In genomic region chr19:10862561-10863106, GRCh38 we compare ENCODE assay signal across 22 cellular contexts. TPM values are rescaled to one million over a fixed set of nuclear protein-coding genes. Genes with fewer than 3 reads are reported as not detected.
DNase-seq lines count a peak whose midpoint lies in the region; ATAC-seq, FAIRE-seq and TF ChIP-seq lines count a peak whose summit lies in the region.
"Had no signal": no experiment of that assay in that cellular context is flagged by ENCODE, and none has a peak within 500 bp of the region (broad histone marks: within the 10 kb centered on the region; RNA-seq: fewer than 3 reads in every experiment).

No MANE protein-coding gene starts in this region.

- H3K27me3 Mint-ChIP-seq in activated CD8-positive, alpha-beta memory T cell treated with anti-CD3 and anti-CD28 coated beads, Interleukin-2, amount 10 ng/mL, durations not matched to agents 7 days and 5 days, result no peaks in the 10 kb centered on the region
- H3K27me3 Mint-ChIP-seq: activated CD4-positive, alpha-beta T cell treated with anti-CD3 and anti-CD28 coated beads, Interleukin-2, amount 10 ng/mL, durations not matched to agents 7 days and 5 days; activated naive CD8-positive, alpha-beta T cell treated with anti-CD3 and anti-CD28 coated beads, Interleukin-2, amount 50 U/mL, for 24 hours had no signal

- BruUV-seq in IMR-90 (replicated peaks; lab: Mats Ljungman, UMichigan), result no TSS peak

- dilution Hi-C loops in IMR-90 (cut with HindIII; ENCODE audit: low sequenced_read_pairs, unreplicated experiment), result no loop called here

- peak overlapping the region; percentile 50; the same call in 1 of the 2 replicates for H2AK5ac ChIP-seq in IMR-90 (ENCODE audit: low read depth, low read length)
- no peak overlapping the region for H2AK5ac ChIP-seq in mesenchymal stem cell (ENCODE audit: low read length, severe bottlenecking)

- H3K18ac ChIP-seq in IMR-90 (ENCODE audit: low read depth, low read length) (no peak overlapping the region), mesenchymal stem cell (ENCODE audit: low read depth in 1 of 2, low read length in 2 of 2) (no peak overlapping the region)

- H3K36me3 ChIP-seq in IMR-90 (ENCODE audit: control insufficient read depth, insufficient read depth, low read length) (no peaks in the 10 kb centered on the region), ascending aorta (no peaks in the 10 kb centered on the region), mesenchymal stem cell (ENCODE audit: control insufficient read depth in 1 of 2, insufficient read depth in 2 of 2, low read depth in 1 of 2, low read length in 2 of 2) (no peaks in the 10 kb centered on the region), stomach (no peaks in the 10 kb centered on the region)
- H3K36me3 ChIP-seq: gastrocnemius medialis, MG63 had no signal

- H3K4me3 Mint-ChIP-seq in activated CD8-positive, alpha-beta memory T cell treated with anti-CD3 and anti-CD28 coated beads, Interleukin-2, amount 10 ng/mL, durations not matched to agents 7 days and 5 days, result no peak overlapping the region
- H3K4me3 Mint-ChIP-seq: activated CD4-positive, alpha-beta T cell treated with anti-CD3 and anti-CD28 coated beads, Interleukin-2, amount 10 ng/mL, durations not matched to agents 7 days and 5 days; activated naive CD8-positive, alpha-beta T cell treated with anti-CD3 and anti-CD28 coated beads, Interleukin-2, amount 50 U/mL, for 24 hours had no signal

- H3K9me3 Mint-ChIP-seq in activated CD8-positive, alpha-beta memory T cell treated with anti-CD3 and anti-CD28 coated beads, Interleukin-2, amount 10 ng/mL, durations not matched to agents 7 days and 5 days (ENCODE audit: low read depth), result no peaks in the 10 kb centered on the region
- H3K9me3 Mint-ChIP-seq: activated CD4-positive, alpha-beta T cell treated with anti-CD3 and anti-CD28 coated beads, Interleukin-2, amount 10 ng/mL, durations not matched to agents 7 days and 5 days; activated naive CD8-positive, alpha-beta T cell treated with anti-CD3 and anti-CD28 coated beads, Interleukin-2, amount 50 U/mL, for 24 hours; neural crest cell had no signal

- H3K9me3 ChIP-seq in IMR-90 (ENCODE audit: control insufficient read depth, insufficient read depth, low read length) (no peaks in the 10 kb centered on the region), ascending aorta (no peaks in the 10 kb centered on the region), mesenchymal stem cell (ENCODE audit: control insufficient read depth, low read length) (no peaks in the 10 kb centered on the region), stomach (no peaks in the 10 kb centered on the region)
- H3K9me3 ChIP-seq: gastrocnemius medialis, MG63 had no signal

- POLR2A ChIA-PET in IMR-90 (lab: Charles Lee; ENCODE audit: unreplicated experiment), result interaction anchor here (0.5 kb wide), 1 partner anchor 69 kb away, joined by 4 read pairs; no protein-coding TSS in a partner anchor

- H2BK15ac ChIP-seq in IMR-90 (ENCODE audit: low read depth, low read length) (no peak overlapping the region), mesenchymal stem cell (ENCODE audit: low read depth, poor library complexity, severe bottlenecking) (no peak overlapping the region)

- H3K4ac ChIP-seq in IMR-90 (ENCODE audit: low read depth, low read length), result no peak overlapping the region
- no peak overlapping the region for H3K4ac ChIP-seq in mesenchymal stem cell (ENCODE audit: low read depth in 1 of 2, low read length in 2 of 2)

- DNase-seq in IMR-90 (no peak), ascending aorta (ENCODE audit: low spot score in 2 of 2) (no peak), mesenchymal stem cell (no peak), stomach (no peak), GM12891 (ENCODE audit: insufficient read length, low spot score) (no peak), HTR-8/SVneo (ENCODE audit: insufficient read length, low spot score) (no peak), GOT3 (lab: John Stamatoyannopoulos, UW) (no peak)
- no peak for DNase-seq in activated CD8-positive, alpha-beta memory T cell treated with anti-CD3 and anti-CD28 coated beads, Interleukin-2, amount 10 ng/mL, durations not matched to agents 7 days and 5 days
- DNase-seq: activated CD4-positive, alpha-beta T cell treated with anti-CD3 and anti-CD28 coated beads, Interleukin-2, amount 10 ng/mL, durations not matched to agents 7 days and 5 days; activated naive CD8-positive, alpha-beta T cell treated with anti-CD3 and anti-CD28 coated beads, Interleukin-2, amount 50 U/mL, for 24 hours; activated T-cell treated with anti-CD3 and anti-CD28 coated beads, Interleukin-2, amount 50 U/mL, for 48 hours; AML-193; gastrocnemius medialis; NCI-H187 treated with DMSO at 0.1 percent for 48 hours; NCI-H510A treated with DMSO at 0.1 percent for 48 hours; stimulated activated CD4-positive, alpha-beta T cell treated with anti-CD3 and anti-CD28 coated beads, Interleukin-4, amount 100 ng/mL, for 24 hours; stimulated activated CD8-positive, alpha-beta memory T cell treated with anti-CD3 and anti-CD28 coated beads, Interleukin-4, amount 100 ng/mL, for 48 hours had no signal

- H3K36me3 Mint-ChIP-seq in activated CD8-positive, alpha-beta memory T cell treated with anti-CD3 and anti-CD28 coated beads, Interleukin-2, amount 10 ng/mL, durations not matched to agents 7 days and 5 days, result no peaks in the 10 kb centered on the region

- no peak overlapping the region for H2BK12ac ChIP-seq in mesenchymal stem cell (ENCODE audit: low read length in 2 of 2)

- no peak overlapping the region for H3K23ac ChIP-seq in IMR-90 (ENCODE audit: low read depth, low read length)
- no peak overlapping the region for H3K23ac ChIP-seq in mesenchymal stem cell (ENCODE audit: low read length in 2 of 2)

- no peak overlapping the region for H3K27ac Mint-ChIP-seq in activated CD8-positive, alpha-beta memory T cell treated with anti-CD3 and anti-CD28 coated beads, Interleukin-2, amount 10 ng/mL, durations not matched to agents 7 days and 5 days
- H3K27ac Mint-ChIP-seq: activated CD4-positive, alpha-beta T cell treated with anti-CD3 and anti-CD28 coated beads, Interleukin-2, amount 10 ng/mL, durations not matched to agents 7 days and 5 days; activated naive CD8-positive, alpha-beta T cell treated with anti-CD3 and anti-CD28 coated beads, Interleukin-2, amount 50 U/mL, for 24 hours had no signal

- intact Hi-C loops in IMR-90 (cut with micrococcal nuclease) (no loop called here), ascending aorta (cut with DNase I) (loop anchor here (5.0 kb wide), 1 partner anchor 45 kb away; no protein-coding TSS in a partner anchor), stomach (cut with DNase I; ENCODE audit: low total_unique reads) (no loop called here)

- no peak for TF ChIP-seq EP300 in stomach (IDR thresholded peaks at IDR 0.05)

- H3K14ac ChIP-seq in IMR-90 (replicated peaks; ENCODE audit: low read depth, low read length) (no peak overlapping the region), mesenchymal stem cell (ENCODE audit: low read length in 2 of 2) (no peak overlapping the region)

- no peak overlapping the region for H4K91ac ChIP-seq in IMR-90 (ENCODE audit: insufficient read depth, low read depth, low read length)
- no peak overlapping the region for H4K91ac ChIP-seq in mesenchymal stem cell (ENCODE audit: low read length)

- no peak for ATAC-seq in IMR-90 (ENCODE audit: low read depth)
- ATAC-seq in activated CD8-positive, alpha-beta memory T cell treated with anti-CD3 and anti-CD28 coated beads, Interleukin-2, amount 10 ng/mL, durations not matched to agents 7 days and 5 days, result no peak
- ATAC-seq: activated naive CD8-positive, alpha-beta T cell treated with anti-CD3 and anti-CD28 coated beads, Interleukin-2, amount 50 U/mL, for 24 hours had no signal

- H3K27me3 ChIP-seq in IMR-90 (ENCODE audit: control insufficient read depth, insufficient read depth, low read length) (no peaks in the 10 kb centered on the region), ascending aorta (no peaks in the 10 kb centered on the region), mesenchymal stem cell (ENCODE audit: control insufficient read depth in 1 of 2, insufficient read depth in 1 of 2, low read length in 2 of 2) (no peaks in the 10 kb centered on the region), stomach (no peaks in the 10 kb centered on the region)
- H3K27me3 ChIP-seq: gastrocnemius medialis, MG63 had no signal

- no peak overlapping the region for H2BK20ac ChIP-seq in IMR-90 (ENCODE audit: low read depth, low read length)

- H2AK9ac ChIP-seq in IMR-90 (replicated peaks; ENCODE audit: low read depth, low read length, poor library complexity), result peak overlapping the region; percentile 65

- peaks cover 14% of the 10 kb centered on the region; the same call in 1 of the 2 replicates for H3K9me1 ChIP-seq in IMR-90 (ENCODE audit: insufficient read depth, low read length)

- H4K8ac ChIP-seq in IMR-90 (ENCODE audit: low read depth in 2 of 2, low read length in 2 of 2) (no peak overlapping the region), mesenchymal stem cell (ENCODE audit: low read length) (no peak overlapping the region)

- TF ChIP-seq POLR2A in IMR-90 (IDR thresholded peaks at IDR 0.05; ENCODE audit: low read depth, low read length), result no peak
- no peak for TF ChIP-seq POLR2A in stomach (IDR thresholded peaks at IDR 0.05)
- TF ChIP-seq POLR2A in GM12891 (IDR thresholded peaks at IDR 0.05; ENCODE audit: low read depth, low read length), result no peak

- H3K4me3 ChIP-seq in IMR-90 (ENCODE audit: insufficient read depth, low read depth, low read length), result no peak overlapping the region
- H3K4me3 ChIP-seq in ascending aorta, result peak overlapping the region in 1 of 2 donors; percentile 44
- H3K4me3 ChIP-seq in mesenchymal stem cell (ENCODE audit: insufficient read depth in 1 of 2, low read depth in 1 of 2, low read length in 2 of 2), result peak overlapping the region in 1 of 2 experiments; percentile 43
- H3K4me3 ChIP-seq in stomach, result peak overlapping the region; percentile 8 to 18 (median 12)
- H3K4me3 ChIP-seq: gastrocnemius medialis, MG63, SK-N-MC had no signal

- H2BK120ac ChIP-seq in IMR-90 (ENCODE audit: low read depth, low read length) (no peak overlapping the region), mesenchymal stem cell (ENCODE audit: low read depth, low read length) (no peak overlapping the region)

- no peak for TF ChIP-seq RAD21 in IMR-90 (IDR thresholded peaks at IDR 0.05; ENCODE audit: low read length)

- H4K5ac ChIP-seq in IMR-90 (ENCODE audit: low read depth, low read length), result no peak overlapping the region

- H3K56ac ChIP-seq in IMR-90 (ENCODE audit: extremely low read depth, insufficient read depth, low read length), result no peak overlapping the region

- peak overlapping the region; percentile 51 for H2AFZ ChIP-seq in IMR-90 (replicated peaks; ENCODE audit: low read length, poor library complexity)
- H2AFZ ChIP-seq in mesenchymal stem cell (ENCODE audit: low read depth, low read length), result peak overlapping the region; percentile 36

- in situ Hi-C loops in IMR-90 (cut with MboI; ENCODE audit: low sequenced_read_pairs), result no loop called here

- H3K4me2 ChIP-seq in IMR-90 (ENCODE audit: low read depth, low read length) (no peak overlapping the region), mesenchymal stem cell (ENCODE audit: low read length, poor library complexity, severe bottlenecking) (peak overlapping the region; percentile 26)

- no peak for TF ChIP-seq CTCF in IMR-90 (conservative IDR thresholded peaks at IDR 0.05; ENCODE audit: low read depth, low read length)
- TF ChIP-seq CTCF in ascending aorta (IDR thresholded peaks at IDR 0.05), result no peak
- TF ChIP-seq CTCF in stomach (IDR thresholded peaks at IDR 0.05), result no peak

- H3K4me1 Mint-ChIP-seq in activated CD8-positive, alpha-beta memory T cell treated with anti-CD3 and anti-CD28 coated beads, Interleukin-2, amount 10 ng/mL, durations not matched to agents 7 days and 5 days, result peaks cover 21% of the 10 kb centered on the region

- H3K27ac ChIP-seq in IMR-90 (ENCODE audit: insufficient read depth, low read length), result no peak overlapping the region
- peak overlapping the region; percentile 62 to 69 for H3K27ac ChIP-seq in ascending aorta
- no peak overlapping the region for H3K27ac ChIP-seq in mesenchymal stem cell (ENCODE audit: low read length, poor library complexity, severe bottlenecking)
- peak overlapping the region; percentile 61 to 77 (median 67) for H3K27ac ChIP-seq in stomach
- H3K27ac ChIP-seq: SK-N-MC had no signal

- WGBS in IMR-90 (ENCODE audit: extremely low coverage in 2 of 2, insufficient read length in 1 of 2), 2 experiments, result 100% methylated on average over 1 of the region's 6 CpGs; no CpG with 5 or more reads in 1 of the 2 experiments
- 89% methylated on average over 6 of the region's 6 CpGs for WGBS in mesenchymal stem cell
- 65 to 81% (median 69%) methylated on average over 6 of the region's 6 CpGs for WGBS in stomach, 5 donors

- CTCF ChIA-PET in IMR-90 (lab: Yijun Ruan, JAX), result interaction anchor here (1.2 to 2.4 kb wide), 2 partner anchors 8 to 145 kb away, joined by 6 to 23 read pairs; partner anchors contain the start of gene DNM2
- CTCF ChIA-PET in activated CD8-positive, alpha-beta memory T cell treated with anti-CD3 and anti-CD28 coated beads, Interleukin-2, amount 10 ng/mL, durations not matched to agents 7 days and 5 days (lab: Charles Lee), result interaction anchor here (0.9 to 9.2 kb wide), 6 partner anchors 8 to 161 kb away, joined by 3 to 132 read pairs (median 16); partner anchors contain the start of genes DNM2, QTRT1 and TMED1

- peaks cover 3% of the 10 kb centered on the region for H3K4me1 ChIP-seq in IMR-90 (ENCODE audit: control insufficient read depth, insufficient read depth, low read length)
- peaks cover 4 to 8% of the 10 kb centered on the region in 2 donors for H3K4me1 ChIP-seq in ascending aorta
- H3K4me1 ChIP-seq in mesenchymal stem cell (ENCODE audit: control insufficient read depth, insufficient read depth, low read depth, low read length), result peaks cover 9% of the 10 kb centered on the region
- peaks cover 0 to 22% (median 16%) of the 10 kb centered on the region in 4 donors for H3K4me1 ChIP-seq in stomach

- H4K20me1 ChIP-seq in IMR-90 (ENCODE audit: insufficient read depth, low read length), result no peaks in the 10 kb centered on the region

- no peak for FAIRE-seq in GM12891 (lab: Jason Lieb, UNC)
- FAIRE-seq in HTR-8/SVneo (lab: Jason Lieb, UNC), result no peak

- no peak overlapping the region for H2BK5ac ChIP-seq in IMR-90 (ENCODE audit: low read depth, low read length, poor library complexity, severe bottlenecking)
- H2BK5ac ChIP-seq in mesenchymal stem cell (ENCODE audit: low read depth, low read length, poor library complexity, severe bottlenecking), result no peak overlapping the region

- peaks cover 0 to 3% of the 10 kb centered on the region in 2 experiments; a peak in 1 of 4 replicates for H3K79me1 ChIP-seq in IMR-90 (ENCODE audit: low read depth in 1 of 2, low read length in 2 of 2)
- H3K79me1 ChIP-seq in mesenchymal stem cell (replicated peaks; ENCODE audit: low read length, poor library complexity, severe bottlenecking), result no peaks in the 10 kb centered on the region

- no peak overlapping the region for H3K9ac ChIP-seq in IMR-90 (ENCODE audit: low read depth, low read length)
- peak overlapping the region; percentile 69 for H3K9ac ChIP-seq in mesenchymal stem cell (ENCODE audit: low read length)

RNA-seq across cellular contexts. Expression of gene CARM1, which starts 8.7 kb away (rescaled TPM):
- 17.2 and 20.3 TPM in 2 replicates for total RNA-seq in IMR-90 (2012; rRNA removed)
- polyA plus RNA-seq in IMR-90 (2012; rRNA removed), result 67.1 and 72.1 TPM in 2 replicates
- 48.1 and 93.2 TPM in 2 replicates for polyA plus RNA-seq in IMR-90 (2012; cell fraction: cytosol; rRNA removed)
- polyA plus RNA-seq in IMR-90 (2012; cell fraction: nucleus; rRNA removed; ENCODE audit: low replicate concordance), result 66.7 and 125 TPM in 2 replicates
- total RNA-seq in ascending aorta, result 22.9 TPM
- polyA plus RNA-seq in mesenchymal stem cell (2013, experiment 1 of 2), result 83.5 TPM
- 82.1 TPM for polyA plus RNA-seq in mesenchymal stem cell (2013, experiment 2 of 2)
- 10 to 100 TPM in 4 of 5 donors, 1 to 10 TPM in 1; 5.2 to 21.0 (median 15.6) TPM for total RNA-seq in stomach
- 10 to 100 TPM; 15.1 to 19.2 (median 18.2) TPM for polyA plus RNA-seq in stomach
- 10 to 100 TPM; 38.5 to 48.1 TPM for total RNA-seq in activated CD8-positive, alpha-beta memory T cell treated with anti-CD3 and anti-CD28 coated beads, Interleukin-2, amount 10 ng/mL, durations not matched to agents 7 days and 5 days
- polyA plus RNA-seq in GM12891 (2012; ENCODE audit: low read depth, missing spikeins), result 55.0 TPM

RNA-seq across cellular contexts. Expression of gene C19orf38, which starts 14.4 kb away (rescaled TPM):
- total RNA-seq in IMR-90 (2012; rRNA removed), result 0.18 and 0.28 TPM in 2 replicates
- polyA plus RNA-seq in IMR-90 (2012; rRNA removed), result 0.16 and 0.19 TPM in 2 replicates
- polyA plus RNA-seq in IMR-90 (2012; cell fraction: cytosol; rRNA removed), result 0.51 and 0.58 TPM in 2 replicates
- 0.61 and 0.69 TPM in 2 replicates for polyA plus RNA-seq in IMR-90 (2012; cell fraction: nucleus; rRNA removed; ENCODE audit: low replicate concordance)
- not detected for total RNA-seq in ascending aorta
- not detected for polyA plus RNA-seq in mesenchymal stem cell (2013, experiment 1 of 2)
- polyA plus RNA-seq in mesenchymal stem cell (2013, experiment 2 of 2), result not detected
- 1 to 10 TPM in 2 of 5 donors, not detected in 3; 1.8 to 2.2 TPM for total RNA-seq in stomach
- polyA plus RNA-seq in stomach, result 1 to 10 TPM in 1 of 3 donors, under 1 TPM in 2; 0.92 to 1.2 (median 1.00) TPM
- total RNA-seq in activated CD8-positive, alpha-beta memory T cell treated with anti-CD3 and anti-CD28 coated beads, Interleukin-2, amount 10 ng/mL, durations not matched to agents 7 days and 5 days, result 1 to 10 TPM; 1.2 to 1.7 TPM
- polyA plus RNA-seq in GM12891 (2012; ENCODE audit: low read depth, missing spikeins), result 5.8 TPM
- total RNA-seq: H4, neural crest cell, temporal lobe had no signal

RNA-seq across cellular contexts. Expression of gene TMED1, which starts 26.6 kb away (rescaled TPM):
- total RNA-seq in IMR-90 (2012; rRNA removed) (32.8 and 37.6 TPM in 2 replicates), ascending aorta (25.0 TPM), stomach (10 to 100 TPM in 4 of 5 donors, under 1 TPM in 1; 0.58 to 45.2 (median 20.4) TPM)
- polyA plus RNA-seq in IMR-90 (2012; rRNA removed) (41.4 and 46.3 TPM in 2 replicates), stomach (10 to 100 TPM; 17.9 to 24.5 (median 21.9) TPM)
- polyA plus RNA-seq in IMR-90 (2012; cell fraction: cytosol; rRNA removed), result 69.8 and 76.0 TPM in 2 replicates
- 17.4 and 25.2 TPM in 2 replicates for polyA plus RNA-seq in IMR-90 (2012; cell fraction: nucleus; rRNA removed; ENCODE audit: low replicate concordance)
- polyA plus RNA-seq in mesenchymal stem cell (2013, experiment 1 of 2), result 28.5 TPM
- 29.7 TPM for polyA plus RNA-seq in mesenchymal stem cell (2013, experiment 2 of 2)
- total RNA-seq in activated CD8-positive, alpha-beta memory T cell treated with anti-CD3 and anti-CD28 coated beads, Interleukin-2, amount 10 ng/mL, durations not matched to agents 7 days and 5 days, result 10 to 100 TPM; 16.0 to 19.2 TPM
- 12.4 TPM for polyA plus RNA-seq in GM12891 (2012; ENCODE audit: low read depth, missing spikeins)

Comparison
In these comparisons a context has a peak if more than half of its experiments do, and no peak if none do; other contexts are left out.
1. H3K27ac ChIP-seq: peak in ascending aorta (2 of 2) and stomach (5 of 5); none in IMR-90 (single experiment) and mesenchymal stem cell (single experiment).